25 cellular contexts compared by ENCODE assay signal in the genomic region with DNA sequence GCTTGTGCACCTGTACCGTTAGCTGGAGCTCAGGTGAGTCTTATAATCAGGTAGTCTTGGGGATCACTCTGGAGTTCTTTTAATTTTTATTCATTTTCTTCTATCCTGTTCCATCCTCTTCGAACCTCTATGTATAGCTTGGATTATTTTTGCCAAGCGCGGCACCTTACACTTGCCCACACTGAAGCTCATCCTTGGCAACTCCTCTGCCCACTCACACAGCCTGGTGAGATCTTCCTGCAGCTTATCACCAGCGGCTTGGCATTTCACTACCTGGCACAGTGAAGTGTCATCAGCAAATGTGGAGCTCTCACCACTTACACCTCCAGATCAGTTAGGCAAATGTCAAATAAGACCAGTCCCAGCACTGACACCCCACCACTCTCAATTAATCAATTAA.
"Had no signal": no experiment of that assay in that cellular context is flagged by ENCODE, and none has a peak within 500 bp of the region (broad histone marks: within the 10 kb centered on the region; RNA-seq: fewer than 3 reads in every experiment).

No MANE protein-coding gene starts in this region.

- H3K27ac ChIP-seq: RWPE1 had no signal

- DNase-seq: IMR-90; Karpas-422; KG1; MG63; NCI-H1092; NCI-H1105 treated with DMSO at 0.1 percent for 48 hours; NCI-H1417 treated with DMSO at 0.1 percent for 48 hours; NCI-H146; NCI-H1694 treated with DMSO at 0.1 percent for 48 hours; NCI-H1930; NCI-H2081; NCI-H2107; NCI-H226; NCI-H446; NCI-H510A; NCI-H524 treated with DMSO at 0.1 percent for 48 hours; NCI-H69; NCI-H774; NK-92 treated with Interleukin-12 subunit alpha and Interleukin-12 subunit beta, amount 100 ng/mL, for 24 hours; PC-3; SHP77; SK-N-SH had no signal

- ATAC-seq: HepG2, Panc1, PC-3 had no signal

- H3K4me3 ChIP-seq: MG63 had no signal

- H3K9me3 ChIP-seq: MG63, SK-N-SH had no signal

- H3K36me3 ChIP-seq: MG63 had no signal
